ENCODE assay signal across 15 cellular contexts in the genomic region with DNA sequence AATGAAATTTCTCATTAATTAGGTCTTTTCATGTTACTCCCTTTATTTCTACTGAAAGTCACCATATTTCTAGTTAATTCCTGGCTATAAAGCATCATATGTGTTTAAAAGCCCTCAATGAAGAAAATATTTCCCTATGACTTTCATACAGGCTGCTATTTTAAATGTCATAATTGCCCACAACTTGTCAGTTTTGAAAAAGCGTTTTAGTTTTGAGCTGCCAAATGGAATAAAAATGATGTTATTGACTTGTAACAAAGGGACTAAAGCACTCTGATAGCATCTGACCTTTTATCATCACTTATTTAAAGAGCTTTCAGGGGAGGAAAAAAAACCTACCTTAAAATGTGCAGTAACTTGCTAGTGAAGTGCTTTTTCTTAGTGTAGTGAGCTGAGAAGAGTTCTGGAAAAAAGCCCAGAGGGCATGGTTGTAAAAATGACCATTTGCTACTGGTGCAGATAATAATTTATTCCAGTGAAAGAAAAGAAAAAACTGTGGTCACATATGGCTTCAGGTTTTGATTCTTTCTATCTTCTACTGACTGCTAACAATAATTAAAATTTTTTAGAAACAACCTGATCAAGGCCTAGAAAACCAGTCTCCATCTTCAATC.
"Had no signal": no experiment of that assay in that cellular context is flagged by ENCODE, and none has a peak within 500 bp of the region (broad histone marks: within the 10 kb centered on the region; RNA-seq: fewer than 3 reads in every experiment).

No MANE protein-coding gene starts in this region.

- H3K27me3 ChIP-seq: adrenal gland, esophagus muscularis mucosa, gastroesophageal sphincter, heart right ventricle, neural progenitor cell, transverse colon, vagina had no signal

- DNase-seq: activated CD4-positive, alpha-beta T cell treated with anti-CD3 and anti-CD28 coated beads, Interleukin-2, amount 50 U/mL, for 4 hours; activated gamma-delta T cell; adrenal gland; effector CD8-positive, alpha-beta T cell; heart right ventricle; right cardiac atrium; stimulated activated CD4-positive, alpha-beta T cell treated with anti-CD3 and anti-CD28 coated beads, Interleukin-2, amount 100 ng/mL, for 24 hours; stimulated activated naive CD8-positive, alpha-beta T cell treated with anti-CD3 and anti-CD28 coated beads, Interleukin-15, Interleukin-2, amounts not matched to agents 100 U/mL and 50 U/mL, for 24 hours; substantia nigra; transverse colon had no signal

- ATAC-seq: activated naive CD4-positive, alpha-beta T cell treated with anti-CD3 and anti-CD28 coated beads, Interleukin-2, amount 50 U/mL, for 72 hours; gastroesophageal sphincter; heart right ventricle; right cardiac atrium; stimulated activated naive CD8-positive, alpha-beta T cell treated with anti-CD3 and anti-CD28 coated beads, Interleukin-15, Interleukin-2, amounts not matched to agents 100 U/mL and 50 U/mL, for 24 hours had no signal

- H3K4me2 ChIP-seq: neural progenitor cell had no signal

- H3K27ac ChIP-seq: adrenal gland, esophagus muscularis mucosa, gastroesophageal sphincter, heart right ventricle, neural progenitor cell, transverse colon, vagina had no signal

- H3K36me3 ChIP-seq: adrenal gland, esophagus muscularis mucosa, gastroesophageal sphincter, heart right ventricle, neural progenitor cell, transverse colon, vagina had no signal

- H3K4me3 ChIP-seq: adrenal gland, esophagus muscularis mucosa, gastroesophageal sphincter, heart right ventricle, neural progenitor cell, transverse colon, vagina had no signal

- H3K9me3 ChIP-seq: adrenal gland, esophagus muscularis mucosa, gastroesophageal sphincter, heart right ventricle, transverse colon, vagina had no signal

- H2AFZ ChIP-seq: neural progenitor cell had no signal

- H3K9ac ChIP-seq: neural progenitor cell had no signal
